Comparison of ENCODE assay signal across 15 cellular contexts in the genomic region with DNA sequence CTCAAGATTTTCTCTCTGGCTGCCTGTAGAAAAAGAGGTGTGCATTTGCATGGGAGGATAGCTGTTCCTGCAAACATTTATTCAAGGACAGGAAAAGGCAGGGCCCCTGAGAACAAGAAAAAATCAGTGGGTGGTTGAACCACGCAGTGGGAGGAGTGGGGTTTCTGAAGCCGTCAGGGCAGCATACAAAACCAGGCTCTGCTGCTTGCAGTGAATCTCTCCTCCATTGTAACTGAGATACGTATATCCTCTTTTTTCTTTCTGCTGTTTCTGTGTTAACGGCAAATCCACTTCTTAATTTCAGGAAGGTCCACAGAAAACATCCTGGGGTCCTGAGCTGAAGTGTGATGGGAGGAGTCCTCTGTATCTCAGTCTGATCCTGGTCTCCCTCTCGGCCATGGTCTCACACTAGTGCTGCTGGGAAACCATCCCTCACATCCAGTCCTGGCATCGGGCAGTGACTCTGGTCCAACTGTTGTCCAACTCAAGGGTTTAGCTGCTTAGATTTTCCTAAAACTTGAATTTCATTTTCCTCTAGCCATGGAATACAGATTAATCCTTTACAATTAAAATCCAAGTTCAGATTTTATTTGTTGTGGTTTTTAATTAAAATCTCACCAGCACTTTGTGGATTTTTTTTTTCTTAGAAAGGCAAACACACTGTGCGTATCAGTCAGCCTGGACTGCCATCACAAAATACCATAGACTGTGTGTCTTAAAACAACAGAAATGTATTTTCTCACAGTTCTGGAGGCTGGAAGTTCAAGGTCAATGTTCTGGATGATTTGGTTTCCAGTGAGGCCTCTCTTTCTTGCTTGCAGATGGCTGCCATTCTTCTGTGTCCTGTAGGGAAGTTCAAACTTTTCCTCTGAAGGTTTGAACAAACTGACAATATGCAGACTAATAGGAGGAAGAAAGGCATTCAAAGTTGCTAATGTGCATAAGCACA. TPM values are rescaled to one million over a fixed set of nuclear protein-coding genes. Genes with fewer than 3 reads are reported as not detected.
DNase-seq lines count a peak whose midpoint lies in the region; ATAC-seq and TF ChIP-seq lines count a peak whose summit lies in the region.
"Had no signal": no experiment of that assay in that cellular context is flagged by ENCODE, and none has a peak within 500 bp of the region (broad histone marks: within the 10 kb centered on the region; RNA-seq: fewer than 3 reads in every experiment).

No MANE protein-coding gene starts in this region.

- H3K27me3 ChIP-seq in iPS-20b (ENCODE audit: insufficient read depth, low read length) (no peaks in the 10 kb centered on the region), transverse colon (no peaks in the 10 kb centered on the region)
- H3K27me3 ChIP-seq: ascending aorta had no signal

- no peak for TF ChIP-seq EP300 in transverse colon (IDR thresholded peaks at IDR 0.05; ENCODE audit: low read depth)

- peak; percentile 12 for DNase-seq in activated CD8-positive, alpha-beta T cell treated with anti-CD3 and anti-CD28 coated beads for 36 hours
- DNase-seq in activated CD8-positive, alpha-beta T cell treated with anti-CD3 and anti-CD28 coated beads, Interleukin-2, amount 10 ng/mL, durations not matched to agents 7 days and 5 days: no peak
- DNase-seq in WTC11 (ENCODE audit: low spot score): no peak
- no peak for DNase-seq in transverse colon
- no peak for DNase-seq in activated CD4-positive, alpha-beta memory T cell treated with anti-CD3 and anti-CD28 coated beads for 36 hours
- DNase-seq in NCI-H1105 treated with DMSO at 0.1 percent for 48 hours (lab: John Stamatoyannopoulos, UW): no peak
- DNase-seq: activated CD4-positive, CD25-positive, alpha-beta regulatory T cell treated with anti-CD3 and anti-CD28 coated beads, Interleukin-2, amount 50 U/mL, for 72 hours; activated T-cell treated with anti-CD3 and anti-CD28 coated beads, Interleukin-2, amount 50 U/mL, for 48 hours; Karpas-422 had no signal

- 52 to 60% methylated on average over 3 to 7 of the region's 7 CpGs for WGBS in transverse colon (ENCODE audit: low coverage in 1 of 2), 2 donors

- H3K27ac ChIP-seq in iPS-20b (ENCODE audit: low read length): no peak overlapping the region
- H3K27ac ChIP-seq in transverse colon: peak overlapping the region in 3 of 4 donors; percentile 5 to 58 (median 25)
- H3K27ac ChIP-seq: ascending aorta, PC-9, thoracic aorta had no signal

- H3K9me3 Mint-ChIP-seq in activated CD8-positive, alpha-beta T cell treated with anti-CD3 and anti-CD28 coated beads for 36 hours: no peaks in the 10 kb centered on the region
- no peaks in the 10 kb centered on the region for H3K9me3 Mint-ChIP-seq in activated CD8-positive, alpha-beta T cell treated with anti-CD3 and anti-CD28 coated beads, Interleukin-2, amount 10 ng/mL, durations not matched to agents 7 days and 5 days (ENCODE audit: insufficient read depth)
- H3K9me3 Mint-ChIP-seq in WTC11: peaks cover 3% of the 10 kb centered on the region; the same call in 1 of the 2 replicates
- H3K9me3 Mint-ChIP-seq in activated CD4-positive, alpha-beta memory T cell treated with anti-CD3 and anti-CD28 coated beads for 36 hours: no peaks in the 10 kb centered on the region

- H3K9ac ChIP-seq in iPS-20b (ENCODE audit: low read depth, low read length): no peak overlapping the region; the same call in 1 of the 2 replicates

- H3K36me3 ChIP-seq in iPS-20b (ENCODE audit: insufficient read depth, low read depth, low read length) (no peaks in the 10 kb centered on the region), transverse colon (no peaks in the 10 kb centered on the region)
- H3K36me3 ChIP-seq: ascending aorta, thoracic aorta had no signal

- POLR2A ChIA-PET in activated CD8-positive, alpha-beta T cell treated with anti-CD3 and anti-CD28 coated beads for 36 hours (lab: Charles Lee): no interaction called here
- POLR2A ChIA-PET in activated CD8-positive, alpha-beta T cell treated with anti-CD3 and anti-CD28 coated beads, Interleukin-2, amount 10 ng/mL, durations not matched to agents 7 days and 5 days (lab: Charles Lee): interaction anchor here (0.7 kb wide), 1 partner anchor 162 kb away, joined by 3 read pairs; no protein-coding TSS in a partner anchor
- POLR2A ChIA-PET in WTC11 (lab: Charles Lee): no interaction called here
- POLR2A ChIA-PET in activated CD4-positive, alpha-beta memory T cell treated with anti-CD3 and anti-CD28 coated beads for 36 hours (lab: Charles Lee): no interaction called here

- ATAC-seq in activated CD8-positive, alpha-beta T cell treated with anti-CD3 and anti-CD28 coated beads for 36 hours: no peak
- no peak for ATAC-seq in activated CD8-positive, alpha-beta T cell treated with anti-CD3 and anti-CD28 coated beads, Interleukin-2, amount 10 ng/mL, durations not matched to agents 7 days and 5 days
- ATAC-seq in WTC11 (peak; percentile 25), GM18858 (IDR thresholded peaks at IDR 0.05; ENCODE audit: unreplicated experiment) (no peak)

- H3K9me3 ChIP-seq in iPS-20b (ENCODE audit: insufficient read depth, low read depth, low read length) (no peaks in the 10 kb centered on the region), transverse colon (no peaks in the 10 kb centered on the region)
- H3K9me3 ChIP-seq: ascending aorta, thoracic aorta had no signal

- H3K36me3 Mint-ChIP-seq in activated CD8-positive, alpha-beta T cell treated with anti-CD3 and anti-CD28 coated beads for 36 hours (ENCODE audit: low read depth): no peaks in the 10 kb centered on the region
- no peaks in the 10 kb centered on the region for H3K36me3 Mint-ChIP-seq in activated CD8-positive, alpha-beta T cell treated with anti-CD3 and anti-CD28 coated beads, Interleukin-2, amount 10 ng/mL, durations not matched to agents 7 days and 5 days (ENCODE audit: low read depth)
- no peaks in the 10 kb centered on the region for H3K36me3 Mint-ChIP-seq in WTC11
- no peaks in the 10 kb centered on the region for H3K36me3 Mint-ChIP-seq in activated CD4-positive, alpha-beta memory T cell treated with anti-CD3 and anti-CD28 coated beads for 36 hours

- H3K4me3 ChIP-seq in iPS-20b (ENCODE audit: low read length) (peak overlapping the region; percentile 15; the same call in 1 of the 2 replicates), transverse colon (peak overlapping the region in 1 of 4 donors; percentile 11)
- H3K4me3 ChIP-seq: ascending aorta, lung, PC-9, thoracic aorta had no signal

- in situ Hi-C loops in transverse colon (cut with MboI; ENCODE audit: low pct_ligation_motif_present in 1 of 4, low pct_unique_long_range_greater_than_20kb in 1 of 4, low sequenced_read_pairs in 3 of 4): no loop called here

- intact Hi-C loops in activated CD8-positive, alpha-beta T cell treated with anti-CD3 and anti-CD28 coated beads for 36 hours (cut with micrococcal nuclease): no loop called here
- intact Hi-C loops in transverse colon (cut with DNase I; ENCODE audit: low total_unique reads): no loop called here
- intact Hi-C loops in activated CD4-positive, alpha-beta memory T cell treated with anti-CD3 and anti-CD28 coated beads for 36 hours (cut with micrococcal nuclease): no loop called here

- no peak for TF ChIP-seq POLR2A in transverse colon (IDR thresholded peaks at IDR 0.05)

- no peaks in the 10 kb centered on the region for H3K4me1 Mint-ChIP-seq in activated CD8-positive, alpha-beta T cell treated with anti-CD3 and anti-CD28 coated beads for 36 hours (ENCODE audit: low read depth)
- no peaks in the 10 kb centered on the region for H3K4me1 Mint-ChIP-seq in activated CD8-positive, alpha-beta T cell treated with anti-CD3 and anti-CD28 coated beads, Interleukin-2, amount 10 ng/mL, durations not matched to agents 7 days and 5 days (ENCODE audit: low read depth)
- peaks cover 37% of the 10 kb centered on the region for H3K4me1 Mint-ChIP-seq in WTC11
- H3K4me1 Mint-ChIP-seq in activated CD4-positive, alpha-beta memory T cell treated with anti-CD3 and anti-CD28 coated beads for 36 hours (ENCODE audit: low read depth): no peaks in the 10 kb centered on the region

- CTCF ChIA-PET in activated CD8-positive, alpha-beta T cell treated with anti-CD3 and anti-CD28 coated beads for 36 hours (lab: Charles Lee): no interaction called here
- CTCF ChIA-PET in activated CD8-positive, alpha-beta T cell treated with anti-CD3 and anti-CD28 coated beads, Interleukin-2, amount 10 ng/mL, durations not matched to agents 7 days and 5 days (lab: Charles Lee): interaction anchor here (0.9 kb wide), 1 partner anchor 52 kb away, joined by 3 read pairs; no protein-coding TSS in a partner anchor
- CTCF ChIA-PET in WTC11 (lab: Charles Lee): interaction anchor here (1.1 to 2.8 kb wide), 4 partner anchors 15 to 239 kb away, joined by 3 to 11 read pairs (median 4); no protein-coding TSS in a partner anchor
- CTCF ChIA-PET in activated CD4-positive, alpha-beta memory T cell treated with anti-CD3 and anti-CD28 coated beads for 36 hours (lab: Charles Lee): interaction anchor here (1.3 kb wide), 1 partner anchor 52 kb away, joined by 3 read pairs; no protein-coding TSS in a partner anchor

- peaks cover 3% of the 10 kb centered on the region for H3K27me3 Mint-ChIP-seq in activated CD8-positive, alpha-beta T cell treated with anti-CD3 and anti-CD28 coated beads for 36 hours
- H3K27me3 Mint-ChIP-seq in activated CD8-positive, alpha-beta T cell treated with anti-CD3 and anti-CD28 coated beads, Interleukin-2, amount 10 ng/mL, durations not matched to agents 7 days and 5 days (ENCODE audit: low read depth): peaks cover 9% of the 10 kb centered on the region
- H3K27me3 Mint-ChIP-seq in WTC11 (ENCODE audit: low read depth): no peaks in the 10 kb centered on the region; the same call in 1 of the 2 replicates
- H3K27me3 Mint-ChIP-seq in activated CD4-positive, alpha-beta memory T cell treated with anti-CD3 and anti-CD28 coated beads for 36 hours: peaks cover 2% of the 10 kb centered on the region

- no peak overlapping the region for H3K27ac Mint-ChIP-seq in activated CD8-positive, alpha-beta T cell treated with anti-CD3 and anti-CD28 coated beads for 36 hours
- no peak overlapping the region for H3K27ac Mint-ChIP-seq in activated CD8-positive, alpha-beta T cell treated with anti-CD3 and anti-CD28 coated beads, Interleukin-2, amount 10 ng/mL, durations not matched to agents 7 days and 5 days
- no peak overlapping the region for H3K27ac Mint-ChIP-seq in WTC11
- H3K27ac Mint-ChIP-seq in activated CD4-positive, alpha-beta memory T cell treated with anti-CD3 and anti-CD28 coated beads for 36 hours: no peak overlapping the region

- H3K4me1 ChIP-seq in iPS-20b (ENCODE audit: insufficient read depth, low read length) (peaks cover 22% of the 10 kb centered on the region; the same call in 1 of the 2 replicates), transverse colon (peaks cover 3 to 32% (median 15%) of the 10 kb centered on the region in 4 donors)
- H3K4me1 ChIP-seq: ascending aorta had no signal

- H3K4me3 Mint-ChIP-seq in activated CD8-positive, alpha-beta T cell treated with anti-CD3 and anti-CD28 coated beads for 36 hours: no peak overlapping the region
- H3K4me3 Mint-ChIP-seq in activated CD8-positive, alpha-beta T cell treated with anti-CD3 and anti-CD28 coated beads, Interleukin-2, amount 10 ng/mL, durations not matched to agents 7 days and 5 days: no peak overlapping the region
- no peak overlapping the region for H3K4me3 Mint-ChIP-seq in WTC11
- no peak overlapping the region for H3K4me3 Mint-ChIP-seq in activated CD4-positive, alpha-beta memory T cell treated with anti-CD3 and anti-CD28 coated beads for 36 hours

- no peak for TF ChIP-seq CTCF in activated CD8-positive, alpha-beta T cell treated with anti-CD3 and anti-CD28 coated beads for 36 hours (IDR thresholded peaks at IDR 0.05)
- TF ChIP-seq CTCF in WTC11 (IDR thresholded peaks at IDR 0.05) (no peak), transverse colon (IDR thresholded peaks at IDR 0.05) (no peak)

RNA-seq across cellular contexts. Expression of a gene that starts 26.9 kb away (rescaled TPM):
- not detected for total RNA-seq in activated CD8-positive, alpha-beta T cell treated with anti-CD3 and anti-CD28 coated beads for 36 hours
- total RNA-seq in activated CD8-positive, alpha-beta T cell treated with anti-CD3 and anti-CD28 coated beads, Interleukin-2, amount 10 ng/mL, durations not matched to agents 7 days and 5 days: not detected
- total RNA-seq in WTC11 (2021) (1.2 to 1.4 TPM (median 1.2 TPM) in 3 replicates), transverse colon (under 1 TPM in 1 of 4 donors, not detected in 3; 0.27 TPM)
- total RNA-seq in activated CD4-positive, alpha-beta memory T cell treated with anti-CD3 and anti-CD28 coated beads for 36 hours: not detected
- total RNA-seq: ascending aorta, thoracic aorta had no signal
